ENCODE assay signal across 9 cellular contexts in genomic region chr2:20186078-20186854, GRCh38. TPM values are rescaled to one million over a fixed set of nuclear protein-coding genes. Genes with fewer than 3 reads are reported as not detected.
A peak's percentile ranks its signal among the peaks of the same experiment; 100 is the strongest.
DNase-seq lines count a peak whose midpoint lies in the region; ATAC-seq and TF ChIP-seq lines count a peak whose summit lies in the region.
"Had no signal": no experiment of that assay in that cellular context is flagged by ENCODE, and none has a peak within 500 bp of the region (broad histone marks: within the 10 kb centered on the region; RNA-seq: fewer than 3 reads in every experiment).

No MANE protein-coding gene starts in this region.

- CTCF ChIA-PET in PC-9 (lab: Charles Lee), result interaction anchor here (0.7 to 1.5 kb wide), 4 partner anchors 39 to 103 kb away, joined by 7 to 10 read pairs (median 8); partner anchors contain the start of gene SDC1

- DNase-seq in PC-9 (peak; percentile 74 to 93), glomerular visceral epithelial cell (ENCODE audit: extremely low spot score) (peak; percentile 82), RPMI8226 (no peak), natural killer cell (no peak)
- DNase-seq in activated effector memory CD4-positive, alpha-beta T cell treated with Interleukin-2 at 50 U/mL for 16 hours, result no peak

- intact Hi-C loops in PC-9 (cut with micrococcal nuclease; ENCODE audit: unreplicated experiment), result no loop called here
- intact Hi-C loops in natural killer cell (cut with micrococcal nuclease), result no loop called here

- peak; percentile 62 for ATAC-seq in GM21723 (IDR thresholded peaks at IDR 0.05; ENCODE audit: unreplicated experiment)
- no peak for ATAC-seq in natural killer cell
- no peak for ATAC-seq in GM18867 (IDR thresholded peaks at IDR 0.05; ENCODE audit: unreplicated experiment)

- H3K36me3 Mint-ChIP-seq in natural killer cell, result no peaks in the 10 kb centered on the region

- H3K4me2 ChIP-seq in PC-9, result peak overlapping the region; percentile 82

- no peaks in the 10 kb centered on the region for H3K9me3 ChIP-seq in PC-9 (ENCODE audit: insufficient read depth, low read depth)

- no peaks in the 10 kb centered on the region for H3K4me1 Mint-ChIP-seq in natural killer cell

- H2AFZ ChIP-seq in PC-9, result peak overlapping the region; percentile 94
- H2AFZ ChIP-seq: parathyroid adenoma had no signal

- peaks cover 59% of the 10 kb centered on the region for H3K4me1 ChIP-seq in PC-9 (replicated peaks; ENCODE audit: insufficient read depth)
- H3K4me1 ChIP-seq: parathyroid adenoma had no signal

- POLR2A ChIA-PET in PC-9 (lab: Charles Lee; ENCODE audit: unreplicated experiment), result interaction anchor here (0.5 to 1.0 kb wide), 10 partner anchors 38 to 648 kb away, joined by 3 to 11 read pairs (median 4); partner anchors contain the start of gene SDC1

- H3K79me2 ChIP-seq in PC-9 (ENCODE audit: low read depth), result no peaks in the 10 kb centered on the region
- H3K79me2 ChIP-seq: parathyroid adenoma had no signal

- H4K20me1 ChIP-seq in PC-9 (ENCODE audit: insufficient read depth), result no peaks in the 10 kb centered on the region

- H3K36me3 ChIP-seq in PC-9 (ENCODE audit: low read depth), result no peaks in the 10 kb centered on the region

- H3K27ac ChIP-seq in PC-9, result peak overlapping the region; percentile 92
- peak overlapping the region in 12 of 21 experiments; percentile 27 to 78 (median 49) for H3K27ac ChIP-seq in skin epidermis
- H3K27ac ChIP-seq: parathyroid adenoma had no signal

- no peaks in the 10 kb centered on the region for H3K9me3 Mint-ChIP-seq in natural killer cell

- H3K27me3 Mint-ChIP-seq in natural killer cell (ENCODE audit: low read depth in 2 of 2), result peaks cover 0 to 7% of the 10 kb centered on the region in 2 donors

- H3K4me3 Mint-ChIP-seq in natural killer cell, result no peak overlapping the region

- H3K4me3 ChIP-seq in PC-9, result peak overlapping the region; percentile 54
- H3K4me3 ChIP-seq in skin epidermis, result no peak overlapping the region

- H3K27me3 ChIP-seq in PC-9 (ENCODE audit: insufficient read depth, low read depth), result no peaks in the 10 kb centered on the region

- H3K9me2 ChIP-seq in PC-9 (ENCODE audit: insufficient read depth), result no peaks in the 10 kb centered on the region

- BruUV-seq in PC-9 (replicated peaks; lab: Mats Ljungman, UMichigan), result TSS peak; percentile 50

- H3F3A ChIP-seq in PC-9 (ENCODE audit: insufficient read depth, low read depth), result peaks cover 31% of the 10 kb centered on the region

- no peak overlapping the region for H3K27ac Mint-ChIP-seq in natural killer cell

- TF ChIP-seq CTCF in PC-9 (conservative IDR thresholded peaks at IDR 0.05), result no peak
- no peak for TF ChIP-seq CTCF in natural killer cell (IDR thresholded peaks at IDR 0.05)

RNA-seq across cellular contexts. Expression of gene SDC1, which starts 38.7 kb away (rescaled TPM):
- 114 and 128 TPM in 2 replicates for total RNA-seq in PC-9 (2021)
- total RNA-seq in natural killer cell, result under 1 TPM in 1 of 3 donors, not detected in 2; 0.63 TPM

Comparison
In these comparisons a context has a peak if more than half of its experiments do, and no peak if none do; other contexts are left out.
1. DNase-seq: peak in PC-9 (2 of 2) and glomerular visceral epithelial cell (single experiment); none in RPMI8226 (single experiment), natural killer cell (single experiment) and activated effector memory CD4-positive, alpha-beta T cell treated with Interleukin-2 at 50 U/mL for 16 hours (single experiment).
2. RNA of gene SDC1, which starts 38.7 kb away (total RNA-seq): 114 to 128 TPM in PC-9; 0.63 TPM in natural killer cell; every median in the first group is over 10 times any median in the second.